8 cellular contexts compared by ENCODE assay signal in genomic region chr10:128011059-128011979, GRCh38.
DNase-seq lines count a peak whose midpoint lies in the region; ATAC-seq and TF ChIP-seq lines count a peak whose summit lies in the region.

No MANE protein-coding gene starts in this region.

- no peaks in the 10 kb centered on the region for H3K79me2 ChIP-seq in OCI-LY1 (ENCODE audit: insufficient read depth, low read length)

- H3K9me3 ChIP-seq in OCI-LY1 (ENCODE audit: low read length): no peaks in the 10 kb centered on the region

- no peaks in the 10 kb centered on the region for H4K20me1 ChIP-seq in OCI-LY1 (ENCODE audit: insufficient read depth, low read length)

- DNase-seq in CMK (ENCODE audit: low read depth) (peak; percentile 29), activated T-cell treated with anti-CD3 and anti-CD28 coated beads for 4 hours (peak; percentile 87), fibroblast of gingiva (ENCODE audit: low read depth) (peak; percentile 34)
- peak; percentile 90 for DNase-seq in stimulated activated naive CD8-positive, alpha-beta T cell treated with anti-CD3 and anti-CD28 coated beads, Interleukin-15, Interleukin-2, amounts not matched to agents 100 U/mL and 50 U/mL, for 24 hours

- no peak overlapping the region for H2AFZ ChIP-seq in OCI-LY1 (ENCODE audit: low read length)

- peaks cover 3% of the 10 kb centered on the region for H3K4me1 ChIP-seq in OCI-LY1 (ENCODE audit: insufficient read depth, low read length, severe bottlenecking)

- H3K36me3 Mint-ChIP-seq in nephron (ENCODE audit: low read depth): no peaks in the 10 kb centered on the region

- H3K9me2 ChIP-seq in OCI-LY1 (ENCODE audit: low read depth, low read length): no peaks in the 10 kb centered on the region

- H3K4me3 Mint-ChIP-seq in nephron: no peak overlapping the region

- peak; percentile 91 for TF ChIP-seq CTCF in OCI-LY1 (IDR thresholded peaks at IDR 0.05; ENCODE audit: low read length)
- TF ChIP-seq CTCF in nephron (IDR thresholded peaks at IDR 0.05; ENCODE audit: unreplicated experiment in 3 of 3): peak; percentile 98 to 99 (median 98)

- H3K27ac Mint-ChIP-seq in nephron: no peak overlapping the region

- ATAC-seq in GM19351 (IDR thresholded peaks at IDR 0.05; ENCODE audit: unreplicated experiment): peak; percentile 87
- ATAC-seq in HG03439 (IDR thresholded peaks at IDR 0.05; ENCODE audit: unreplicated experiment): peak; percentile 88
- peak; percentile 88 for ATAC-seq in stimulated activated naive CD8-positive, alpha-beta T cell treated with anti-CD3 and anti-CD28 coated beads, Interleukin-15, Interleukin-2, amounts not matched to agents 100 U/mL and 50 U/mL, for 24 hours

- H3K36me3 ChIP-seq in OCI-LY1 (ENCODE audit: insufficient read depth, low read length): no peaks in the 10 kb centered on the region

- H3K27ac ChIP-seq in OCI-LY1 (ENCODE audit: low read depth, low read length, poor library complexity, severe bottlenecking): no peak overlapping the region

- no peak overlapping the region for H3K9ac ChIP-seq in OCI-LY1 (ENCODE audit: low read length)

- H3K9me3 Mint-ChIP-seq in nephron: no peaks in the 10 kb centered on the region

- H3F3A ChIP-seq in OCI-LY1 (ENCODE audit: insufficient read depth, low read length): no peaks in the 10 kb centered on the region

- H3K27me3 Mint-ChIP-seq in nephron (ENCODE audit: low read depth): peaks cover 44% of the 10 kb centered on the region

- H3K27me3 ChIP-seq in OCI-LY1 (ENCODE audit: insufficient read depth, low read length): peaks cover 10% of the 10 kb centered on the region

- no peak overlapping the region for H3K4me3 ChIP-seq in OCI-LY1 (ENCODE audit: low read depth, low read length, poor library complexity, severe bottlenecking)

- H3K4me2 ChIP-seq in OCI-LY1 (ENCODE audit: low read length): no peak overlapping the region; the same call in 1 of the 2 replicates

- H3K4me1 Mint-ChIP-seq in nephron: no peaks in the 10 kb centered on the region

Comparison
In these comparisons a context has a peak if more than half of its experiments do, and no peak if none do; other contexts are left out.
1. DNase-seq: peak in every context shown above with its lines; median percentile 90 in stimulated activated naive CD8-positive, alpha-beta T cell treated with anti-CD3 and anti-CD28 coated beads, Interleukin-15, Interleukin-2, amounts not matched to agents 100 U/mL and 50 U/mL, for 24 hours; 87 in activated T-cell treated with anti-CD3 and anti-CD28 coated beads for 4 hours; 34 in fibroblast of gingiva; 29 in CMK.